In genomic region chr7:47721670-47722069, GRCh38 we compare ENCODE assay signal across 2 cellular contexts.
TF ChIP-seq lines count a peak whose summit lies in the region.

No MANE protein-coding gene starts in this region.

TF ChIP-seq in HCT116, 20 proteins besides CTCF, POLR2A, EP300 and RAD21:
- TF ChIP-seq ZBTB33 (IDR thresholded peaks at IDR 0.05; ENCODE audit: extremely low read depth, insufficient replicate concordance, low read length), result no peak
- TF ChIP-seq REST (IDR thresholded peaks at IDR 0.05; ENCODE audit: low read depth), result no peak
- no peak for TF ChIP-seq SIN3A (IDR thresholded peaks at IDR 0.05; ENCODE audit: low read depth)
- TF ChIP-seq CEBPB (IDR thresholded peaks at IDR 0.05; ENCODE audit: low read depth), result no peak
- TF ChIP-seq CBX3 (IDR thresholded peaks at IDR 0.05; ENCODE audit: low read depth), result no peak
- no peak for TF ChIP-seq POLR2AphosphoS5 (IDR thresholded peaks at IDR 0.05; ENCODE audit: low read depth, low read length)
- no peak for TF ChIP-seq SRF (IDR thresholded peaks at IDR 0.05; ENCODE audit: low read depth)
- TF ChIP-seq EGR1 (IDR thresholded peaks at IDR 0.05; ENCODE audit: low read depth), result no peak
- no peak for TF ChIP-seq EZH2 (IDR thresholded peaks at IDR 0.05)

TF ChIP-seq in WTC11, 78 proteins besides CTCF, POLR2A, EP300 and RAD21 (continued from another document):
- TF ChIP-seq NFYB (CRISPR knock-in tag; conservative IDR thresholded peaks at IDR 0.05; ENCODE audit: low read depth) (no peak), GTF2I (CRISPR knock-in tag; conservative IDR thresholded peaks at IDR 0.05) (no peak)
TF ChIP-seq in WTC11: peak in this region for 0.
